In the genomic region with DNA sequence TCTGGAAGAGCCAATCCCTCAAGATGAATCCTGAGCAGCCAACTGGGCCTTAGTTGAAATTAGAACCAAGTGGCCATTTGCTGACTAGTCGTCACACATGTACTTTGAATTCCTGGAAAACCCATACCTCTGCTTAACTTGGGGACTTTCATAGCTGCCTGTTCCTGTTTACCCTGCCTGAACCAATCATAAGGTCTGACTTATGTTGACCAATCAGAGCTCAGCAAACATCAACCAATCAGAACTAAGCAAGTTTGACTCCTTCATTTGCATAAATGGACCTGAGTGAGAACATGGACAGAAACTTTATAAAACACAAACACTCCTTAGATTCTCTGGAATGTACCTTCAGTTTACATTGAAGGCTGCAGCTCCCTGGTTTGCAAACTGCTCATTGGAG, we compare ENCODE assay signal across 1 cellular context.
TF ChIP-seq lines count a peak whose summit lies in the region.

No MANE protein-coding gene starts in this region.

TF ChIP-seq in IMR-90, 13 proteins besides CTCF, POLR2A, EP300 and RAD21 (continued from another document):
- TF ChIP-seq, protein P1, sequence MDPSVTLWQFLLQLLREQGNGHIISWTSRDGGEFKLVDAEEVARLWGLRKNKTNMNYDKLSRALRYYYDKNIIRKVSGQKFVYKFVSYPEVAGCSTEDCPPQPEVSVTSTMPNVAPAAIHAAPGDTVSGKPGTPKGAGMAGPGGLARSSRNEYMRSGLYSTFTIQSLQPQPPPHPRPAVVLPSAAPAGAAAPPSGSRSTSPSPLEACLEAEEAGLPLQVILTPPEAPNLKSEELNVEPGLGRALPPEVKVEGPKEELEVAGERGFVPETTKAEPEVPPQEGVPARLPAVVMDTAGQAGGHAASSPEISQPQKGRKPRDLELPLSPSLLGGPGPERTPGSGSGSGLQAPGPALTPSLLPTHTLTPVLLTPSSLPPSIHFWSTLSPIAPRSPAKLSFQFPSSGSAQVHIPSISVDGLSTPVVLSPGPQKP (IDR thresholded peaks at IDR 0.05; ENCODE audit: borderline replicate concordance, low read depth, low read length), result no peak
- TF ChIP-seq, protein P2, sequence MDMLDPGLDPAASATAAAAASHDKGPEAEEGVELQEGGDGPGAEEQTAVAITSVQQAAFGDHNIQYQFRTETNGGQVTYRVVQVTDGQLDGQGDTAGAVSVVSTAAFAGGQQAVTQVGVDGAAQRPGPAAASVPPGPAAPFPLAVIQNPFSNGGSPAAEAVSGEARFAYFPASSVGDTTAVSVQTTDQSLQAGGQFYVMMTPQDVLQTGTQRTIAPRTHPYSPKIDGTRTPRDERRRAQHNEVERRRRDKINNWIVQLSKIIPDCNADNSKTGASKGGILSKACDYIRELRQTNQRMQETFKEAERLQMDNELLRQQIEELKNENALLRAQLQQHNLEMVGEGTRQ (IDR thresholded peaks at IDR 0.05; ENCODE audit: low read depth, low read length), result no peak
- no peak for TF ChIP-seq RCOR1 (IDR thresholded peaks at IDR 0.05; ENCODE audit: insufficient replicate concordance, low read length)
- no peak for TF ChIP-seq SMC3 (IDR thresholded peaks at IDR 0.05; ENCODE audit: low read depth, low read length)
- no peak for TF ChIP-seq FOS (IDR thresholded peaks at IDR 0.05; ENCODE audit: low read depth, low read length)
- TF ChIP-seq MXI1 (IDR thresholded peaks at IDR 0.05; ENCODE audit: borderline replicate concordance, low read depth, low read length), result no peak
